In the genomic region with DNA sequence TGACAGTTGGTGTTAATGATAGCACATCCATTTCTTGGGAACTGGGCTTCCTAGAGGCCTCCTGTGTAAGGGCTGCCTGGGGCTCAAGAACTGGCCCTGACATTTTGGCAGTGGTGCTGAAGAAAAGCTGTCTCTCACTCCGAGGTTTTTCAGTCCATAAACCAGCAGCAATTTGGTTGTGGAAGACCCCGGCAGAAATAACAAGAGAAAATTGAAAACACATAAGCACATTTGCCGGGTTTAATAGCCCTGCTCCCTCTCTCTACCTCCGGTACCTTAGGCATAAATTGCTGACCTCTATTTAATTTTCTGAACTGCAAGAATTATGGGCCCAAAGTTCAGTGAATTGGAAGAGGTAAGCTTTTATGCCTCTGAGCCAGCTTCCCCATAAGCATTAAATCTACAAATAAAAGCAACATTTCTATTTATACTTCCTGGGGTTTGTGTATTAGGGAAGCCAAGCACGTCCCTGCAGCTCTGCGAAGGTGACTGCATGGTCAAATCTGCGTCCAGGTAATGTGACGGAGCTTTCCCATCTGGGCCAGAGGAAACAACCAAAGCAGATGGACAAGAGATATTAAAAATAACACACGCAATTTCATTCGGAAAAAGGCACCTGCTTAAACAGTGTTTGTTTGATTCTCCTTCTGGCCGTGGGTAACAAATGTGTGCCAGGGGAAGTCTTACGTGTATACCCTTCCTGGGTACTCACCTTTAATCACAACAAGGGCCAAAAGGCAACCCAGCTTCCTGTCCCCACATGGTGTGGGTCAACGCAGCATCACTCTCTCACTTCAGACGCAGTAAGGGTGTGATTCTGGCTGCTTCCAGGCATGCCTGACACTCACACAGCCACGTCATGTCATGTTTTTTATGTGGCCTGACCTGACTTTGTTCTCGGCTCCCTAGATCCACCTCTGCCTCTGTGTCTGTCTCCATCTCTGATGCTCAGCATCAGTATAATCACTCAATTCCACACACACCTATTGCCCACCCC, we compare ENCODE assay signal across 17 cellular contexts.
"Had no signal": no experiment of that assay in that cellular context is flagged by ENCODE, and none has a peak within 500 bp of the region (broad histone marks: within the 10 kb centered on the region; RNA-seq: fewer than 3 reads in every experiment).

No MANE protein-coding gene starts in this region.

- H3K27me3 ChIP-seq: brain microvascular endothelial cell, esophagus muscularis mucosa, right atrium auricular region, tibial artery had no signal

- H3K4me3 ChIP-seq: esophagus muscularis mucosa, left ventricle myocardium inferior, right atrium auricular region, skin epidermis, tibial artery had no signal

- DNase-seq: activated B cell treated with CpG ODN at 0.5 μM for 24 hours; activated CD4-positive, alpha-beta memory T cell treated with anti-CD3 and anti-CD28 coated beads, Interleukin-2, amount 10 ng/mL, durations not matched to agents 7 days and 5 days; activated CD4-positive, alpha-beta T cell treated with anti-CD3 and anti-CD28 coated beads for 48 hours; activated CD8-positive, alpha-beta memory T cell treated with anti-CD3 and anti-CD28 coated beads, Interleukin-2, amount 10 ng/mL, durations not matched to agents 7 days and 5 days; activated naive CD4-positive, alpha-beta T cell treated with Interleukin-2 at 50 U/mL for 16 hours; activated T-cell treated with anti-CD3 and anti-CD28 coated beads, Interleukin-2, amount 50 U/mL, for 1 hour; anterior cingulate cortex; brain microvascular endothelial cell; cortex of kidney; effector CD8-positive, alpha-beta T cell; left ventricle myocardium inferior; stimulated activated naive CD8-positive, alpha-beta T cell treated with anti-CD3 and anti-CD28 coated beads, Interleukin-15, Interleukin-2, amounts not matched to agents 100 U/mL and 50 U/mL, for 24 hours; T-helper 2 cell; tibial artery had no signal

- H3K27ac ChIP-seq: brain microvascular endothelial cell, esophagus muscularis mucosa, left ventricle myocardium inferior, right atrium auricular region, skin epidermis, tibial artery had no signal

- H3K4me1 ChIP-seq: esophagus muscularis mucosa, left ventricle myocardium inferior, right atrium auricular region, tibial artery had no signal

- H3K36me3 ChIP-seq: brain microvascular endothelial cell, esophagus muscularis mucosa, left ventricle myocardium inferior, right atrium auricular region, tibial artery had no signal

- H3K9me3 ChIP-seq: esophagus muscularis mucosa, left ventricle myocardium inferior, right atrium auricular region, tibial artery had no signal

- ATAC-seq: activated CD8-positive, alpha-beta memory T cell treated with anti-CD3 and anti-CD28 coated beads, Interleukin-2, amount 10 ng/mL, durations not matched to agents 7 days and 5 days; stimulated activated naive CD8-positive, alpha-beta T cell treated with anti-CD3 and anti-CD28 coated beads, Interleukin-15, Interleukin-2, amounts not matched to agents 100 U/mL and 50 U/mL, for 24 hours had no signal
